Comparison of ENCODE assay signal across 27 cellular contexts in the genomic region with DNA sequence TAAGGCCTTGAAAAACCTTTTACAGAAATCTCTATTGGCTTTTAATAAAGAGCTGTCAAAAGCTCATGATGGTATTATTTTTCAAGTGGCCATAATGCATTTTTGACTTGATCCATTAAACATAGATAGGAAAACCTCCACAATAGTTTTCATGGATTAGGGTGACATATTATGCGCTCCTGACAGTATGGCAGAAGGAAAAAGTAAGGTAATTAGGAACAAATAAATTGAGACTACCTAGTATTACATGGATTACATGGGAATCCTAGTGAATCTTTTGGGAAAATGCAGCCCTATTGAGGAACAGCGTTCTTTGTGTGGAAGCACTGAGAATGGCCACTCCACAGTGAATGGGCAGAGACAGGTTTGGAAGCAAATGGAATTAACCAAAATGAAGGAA.
"Had no signal": no experiment of that assay in that cellular context is flagged by ENCODE, and none has a peak within 500 bp of the region (broad histone marks: within the 10 kb centered on the region; RNA-seq: fewer than 3 reads in every experiment).

No MANE protein-coding gene starts in this region.

- H3K27me3 Mint-ChIP-seq: type B pancreatic cell had no signal

- FAIRE-seq: pancreas, small intestine had no signal

- H3K9me3 ChIP-seq: neutrophil, pancreas, prostate gland, right lobe of liver, sigmoid colon, stomach, thoracic aorta, thyroid gland, transverse colon, upper lobe of right lung, uterus had no signal

- H3K27me3 ChIP-seq: neutrophil, pancreas, right lobe of liver, sigmoid colon, stomach, thyroid gland, transverse colon, upper lobe of right lung, uterus had no signal

- H3K9me3 Mint-ChIP-seq: naive thymus-derived CD8-positive, alpha-beta T cell; natural killer cell treated with Interleukin-12 subunit alpha and Interleukin-12 subunit beta and Interleukin-15 and Interleukin-18, amount 100 ng/mL, for 72 hours; nephron progenitor cell; stimulated activated effector memory CD8-positive, alpha-beta T cell treated with anti-CD3 and anti-CD28 coated beads, Interleukin-12 subunit alpha, Interleukin-12 subunit beta, amount 100 ng/mL, for 72 hours; stimulated activated naive CD8-positive, alpha-beta T cell treated with anti-CD3 and anti-CD28 coated beads, Interleukin-15, Interleukin-2, amounts not matched to agents 100 ng/mL and 50 ng/mL, for 24 hours; type B pancreatic cell had no signal

- H3K4me1 ChIP-seq: pancreas, prostate gland, right lobe of liver, sigmoid colon, stomach, thyroid gland, transverse colon, uterus had no signal

- H3K36me3 Mint-ChIP-seq: naive B cell; naive thymus-derived CD8-positive, alpha-beta T cell; natural killer cell treated with Interleukin-12 subunit alpha and Interleukin-12 subunit beta and Interleukin-15 and Interleukin-18, amount 100 ng/mL, for 72 hours; stimulated activated effector memory CD8-positive, alpha-beta T cell treated with anti-CD3 and anti-CD28 coated beads, Interleukin-12 subunit alpha, Interleukin-12 subunit beta, amount 100 ng/mL, for 72 hours; stimulated activated naive B cell treated with anti-CD40 and anti-IgM and Interleukin-4, amounts not matched to agents 10 μg/mL and 1 μg/mL and 100 μg/mL, for 72 hours; type B pancreatic cell had no signal

- H3K4me1 Mint-ChIP-seq: naive thymus-derived CD8-positive, alpha-beta T cell; nephron progenitor cell; stimulated activated effector memory CD8-positive, alpha-beta T cell treated with anti-CD3 and anti-CD28 coated beads, Interleukin-12 subunit alpha, Interleukin-12 subunit beta, amount 100 ng/mL, for 72 hours had no signal

- H3K27ac ChIP-seq: neutrophil, pancreas, prostate gland, right lobe of liver, sigmoid colon, stomach, thoracic aorta, thyroid gland, transverse colon, upper lobe of right lung, uterus had no signal

- H3K36me3 ChIP-seq: neutrophil, pancreas, prostate gland, right lobe of liver, sigmoid colon, stomach, thoracic aorta, thyroid gland, transverse colon, upper lobe of right lung, uterus had no signal

- H3K27ac Mint-ChIP-seq: naive B cell; naive thymus-derived CD8-positive, alpha-beta T cell; natural killer cell treated with Interleukin-12 subunit alpha and Interleukin-12 subunit beta and Interleukin-15 and Interleukin-18, amount 100 ng/mL, for 72 hours; nephron progenitor cell; stimulated activated effector memory CD8-positive, alpha-beta T cell treated with anti-CD3 and anti-CD28 coated beads, Interleukin-12 subunit alpha, Interleukin-12 subunit beta, amount 100 ng/mL, for 72 hours; stimulated activated naive B cell treated with anti-CD40 and anti-IgM and Interleukin-4, amounts not matched to agents 10 μg/mL and 1 μg/mL and 100 μg/mL, for 72 hours; stimulated activated naive CD8-positive, alpha-beta T cell treated with anti-CD3 and anti-CD28 coated beads, Interleukin-15, Interleukin-2, amounts not matched to agents 100 ng/mL and 50 ng/mL, for 24 hours; type B pancreatic cell had no signal

- DNase-seq: naive B cell; naive thymus-derived CD8-positive, alpha-beta T cell; nephron progenitor cell; nucleus accumbens; pancreas; right cardiac atrium; right lobe of liver; sigmoid colon; small intestine; stimulated activated CD4-positive, alpha-beta T cell treated with anti-CD3 and anti-CD28 coated beads, Interleukin-15, amount 100 ng/mL, for 24 hours; stimulated activated CD4-positive, alpha-beta T cell treated with anti-CD3 and anti-CD28 coated beads, Interleukin-2, amount 100 ng/mL, for 24 hours; stimulated activated CD4-positive, alpha-beta T cell treated with anti-CD3 and anti-CD28 coated beads, Interleukin-2, amount 100 ng/mL, for 48 hours; stimulated activated CD4-positive, alpha-beta T cell treated with anti-CD3 and anti-CD28 coated beads, Interleukin-4, amount 100 ng/mL, for 24 hours; stimulated activated naive B cell treated with anti-CD40 and anti-IgM and Interleukin-4, amounts not matched to agents 10 μg/mL and 1 μg/mL and 100 μg/mL, for 72 hours; stimulated activated naive CD4-positive, alpha-beta T cell treated with Interleukin-2 at 50 U/mL for 16 hours; stomach; thyroid gland; transverse colon; upper lobe of right lung; uterus had no signal

- H3K4me3 ChIP-seq: pancreas, prostate gland, right lobe of liver, sigmoid colon, stomach, thoracic aorta, thyroid gland, transverse colon, upper lobe of right lung, uterus had no signal

- H3K4me3 Mint-ChIP-seq: naive B cell; naive thymus-derived CD8-positive, alpha-beta T cell; natural killer cell treated with Interleukin-12 subunit alpha and Interleukin-12 subunit beta and Interleukin-15 and Interleukin-18, amount 100 ng/mL, for 72 hours; nephron progenitor cell; stimulated activated effector memory CD8-positive, alpha-beta T cell treated with anti-CD3 and anti-CD28 coated beads, Interleukin-12 subunit alpha, Interleukin-12 subunit beta, amount 100 ng/mL, for 72 hours; stimulated activated naive B cell treated with anti-CD40 and anti-IgM and Interleukin-4, amounts not matched to agents 10 μg/mL and 1 μg/mL and 100 μg/mL, for 72 hours; stimulated activated naive CD8-positive, alpha-beta T cell treated with anti-CD3 and anti-CD28 coated beads, Interleukin-15, Interleukin-2, amounts not matched to agents 100 ng/mL and 50 ng/mL, for 24 hours; type B pancreatic cell had no signal
